Comparison of ENCODE assay signal across 29 cellular contexts in genomic region chr6:106108129-106108528, GRCh38. TPM values are rescaled to one million over a fixed set of nuclear protein-coding genes. Genes with fewer than 3 reads are reported as not detected.
DNase-seq lines count a peak whose midpoint lies in the region; ATAC-seq and TF ChIP-seq lines count a peak whose summit lies in the region.
"Had no signal": no experiment of that assay in that cellular context is flagged by ENCODE, and none has a peak within 500 bp of the region (broad histone marks: within the 10 kb centered on the region; RNA-seq: fewer than 3 reads in every experiment).

No MANE protein-coding gene starts in this region.

- no peaks in the 10 kb centered on the region for H3K9me2 ChIP-seq in MM.1S (replicated peaks; ENCODE audit: insufficient read depth, low read length)

- H3K27ac ChIP-seq in CD4-positive, CD25-positive, alpha-beta regulatory T cell (ENCODE audit: insufficient read depth, low read length, poor library complexity, severe bottlenecking), result peak overlapping the region; percentile 61
- H3K27ac ChIP-seq in MM.1S (ENCODE audit: low read length) (peak overlapping the region; percentile 98; the same call in 1 of the 2 replicates), esophagus muscularis mucosa (replicated peaks in 1 of 4) (no peak overlapping the region), tibial artery (no peak overlapping the region)
- H3K27ac ChIP-seq: PC-9 had no signal

- H3K9me3 Mint-ChIP-seq in CD4-positive, CD25-positive, alpha-beta regulatory T cell, result peaks cover 0 to 2% (median 0%) of the 10 kb centered on the region in 7 donors
- H3K9me3 Mint-ChIP-seq in activated T-helper 17 cell treated with anti-CD3 and anti-CD28 coated beads, Interleukin-2, amount 50 U/mL, for 72 hours, result no peaks in the 10 kb centered on the region
- H3K9me3 Mint-ChIP-seq: IgD-negative memory B cell had no signal

- H2AFZ ChIP-seq in MM.1S (ENCODE audit: low read length), result no peak overlapping the region
- H2AFZ ChIP-seq: PC-9 had no signal

- H3K9ac ChIP-seq in MM.1S (ENCODE audit: low read length), result no peak overlapping the region; the same call in 1 of the 2 replicates

- no peaks in the 10 kb centered on the region for H3K9me3 ChIP-seq in CD4-positive, CD25-positive, alpha-beta regulatory T cell (ENCODE audit: control insufficient read depth in 2 of 2, low read length in 2 of 2)
- H3K9me3 ChIP-seq in MM.1S (replicated peaks; ENCODE audit: insufficient read depth, low read length), result no peaks in the 10 kb centered on the region
- H3K9me3 ChIP-seq in esophagus muscularis mucosa, result no peaks in the 10 kb centered on the region
- H3K9me3 ChIP-seq in tibial artery, result no peaks in the 10 kb centered on the region
- H3K9me3 ChIP-seq: BE2C, HAP-1 had no signal

- no peaks in the 10 kb centered on the region for H4K20me1 ChIP-seq in MM.1S (ENCODE audit: insufficient read depth, low read length)

- H3K79me2 ChIP-seq in MM.1S (ENCODE audit: low read length), result peaks cover 56% of the 10 kb centered on the region

- H3K27me3 ChIP-seq in CD4-positive, CD25-positive, alpha-beta regulatory T cell (ENCODE audit: control insufficient read depth, insufficient read depth, low read length), result no peaks in the 10 kb centered on the region
- H3K27me3 ChIP-seq in MM.1S (replicated peaks; ENCODE audit: insufficient read depth, low read length) (no peaks in the 10 kb centered on the region), esophagus muscularis mucosa (peaks cover 0 to 5% (median 0%) of the 10 kb centered on the region in 4 donors), tibial artery (peaks cover 0 to 7% of the 10 kb centered on the region in 2 donors)
- H3K27me3 ChIP-seq: BE2C had no signal

- intact Hi-C loops in esophagus muscularis mucosa (cut with DNase I) (no loop called here), tibial artery (cut with DNase I; ENCODE audit: low total_unique reads) (no loop called here)

- peaks cover 55% of the 10 kb centered on the region for H3K36me3 Mint-ChIP-seq in CD4-positive, CD25-positive, alpha-beta regulatory T cell
- H3K36me3 Mint-ChIP-seq in activated T-helper 17 cell treated with anti-CD3 and anti-CD28 coated beads, Interleukin-2, amount 50 U/mL, for 72 hours (ENCODE audit: low read depth), result peaks cover 85% of the 10 kb centered on the region

- H3F3A ChIP-seq in MM.1S (ENCODE audit: insufficient read depth, low read length), result peaks cover 96% of the 10 kb centered on the region

- peaks cover 32 to 86% (median 66%) of the 10 kb centered on the region in 4 donors for H3K4me1 Mint-ChIP-seq in CD4-positive, CD25-positive, alpha-beta regulatory T cell
- peaks cover 47% of the 10 kb centered on the region for H3K4me1 Mint-ChIP-seq in activated T-helper 17 cell treated with anti-CD3 and anti-CD28 coated beads, Interleukin-2, amount 50 U/mL, for 72 hours

- H3K4me1 ChIP-seq in CD4-positive, CD25-positive, alpha-beta regulatory T cell (ENCODE audit: control insufficient read depth, insufficient read depth, low read length, poor library complexity, severe bottlenecking), result peaks cover 83% of the 10 kb centered on the region
- peaks cover 53% of the 10 kb centered on the region for H3K4me1 ChIP-seq in MM.1S (ENCODE audit: low read length)
- H3K4me1 ChIP-seq in esophagus muscularis mucosa, result no peaks in the 10 kb centered on the region
- peaks cover 0 to 6% (median 0%) of the 10 kb centered on the region in 4 donors for H3K4me1 ChIP-seq in tibial artery
- H3K4me1 ChIP-seq: HAP-1 had no signal

- TF ChIP-seq POLR2A in esophagus muscularis mucosa (IDR thresholded peaks at IDR 0.05; ENCODE audit: low read depth), result no peak

- no peak for DNase-seq in CD4-positive, CD25-positive, alpha-beta regulatory T cell
- DNase-seq in MM.1S (no peak), esophagus muscularis mucosa (ENCODE audit: extremely low spot score) (peak; percentile 66), NCI-H82 (lab: John Stamatoyannopoulos, UW) (no peak), NOMO-1 (lab: John Stamatoyannopoulos, UW; ENCODE audit: unreplicated experiment in 2 of 2) (no peak), HT-29 (ENCODE audit: low spot score) (no peak), tibial artery (no peak)
- DNase-seq: 8988T, ACHN, BE2C, COR-L47, DMS53, GOT3, Karpas-422, MV-4-11, NCI-H1105, NCI-H1436 treated with DMSO at 0.1 percent for 48 hours, NCI-H187 treated with DMSO at 0.1 percent for 48 hours, NCI-H2171 treated with DMSO at 0.1 percent for 48 hours, NCI-H345, NCI-H510A treated with DMSO at 0.1 percent for 48 hours, RPMI8226, SHP77, SW 1271 had no signal

- WGBS in esophagus muscularis mucosa, result 93% methylated on average over 6 of the region's 6 CpGs

- H3K36me3 ChIP-seq in CD4-positive, CD25-positive, alpha-beta regulatory T cell (ENCODE audit: control insufficient read depth, insufficient read depth, low read length), result peaks cover 61% of the 10 kb centered on the region
- H3K36me3 ChIP-seq in MM.1S (replicated peaks; ENCODE audit: insufficient read depth, low read length), result peaks cover 30% of the 10 kb centered on the region
- peaks cover 0 to 24% (median 13%) of the 10 kb centered on the region in 4 donors for H3K36me3 ChIP-seq in esophagus muscularis mucosa
- peaks cover 0 to 21% (median 0%) of the 10 kb centered on the region in 3 donors for H3K36me3 ChIP-seq in tibial artery
- H3K36me3 ChIP-seq: BE2C, HAP-1 had no signal

- H3K27me3 Mint-ChIP-seq in CD4-positive, CD25-positive, alpha-beta regulatory T cell, result no peaks in the 10 kb centered on the region
- no peaks in the 10 kb centered on the region for H3K27me3 Mint-ChIP-seq in activated T-helper 17 cell treated with anti-CD3 and anti-CD28 coated beads, Interleukin-2, amount 50 U/mL, for 72 hours
- H3K27me3 Mint-ChIP-seq: IgD-negative memory B cell had no signal

- peak overlapping the region in 1 of 3 donors; percentile 79 for H3K27ac Mint-ChIP-seq in CD4-positive, CD25-positive, alpha-beta regulatory T cell
- no peak overlapping the region for H3K27ac Mint-ChIP-seq in activated T-helper 17 cell treated with anti-CD3 and anti-CD28 coated beads, Interleukin-2, amount 50 U/mL, for 72 hours
- H3K27ac Mint-ChIP-seq: CD14-positive monocyte, IgD-negative memory B cell had no signal

- no peak for TF ChIP-seq EP300 in esophagus muscularis mucosa (IDR thresholded peaks at IDR 0.05)

- H3K4me3 ChIP-seq in CD4-positive, CD25-positive, alpha-beta regulatory T cell (ENCODE audit: low read depth, low read length), result peak overlapping the region; percentile 48
- no peak overlapping the region for H3K4me3 ChIP-seq in MM.1S (ENCODE audit: low read length)
- H3K4me3 ChIP-seq in esophagus muscularis mucosa, result no peak overlapping the region
- H3K4me3 ChIP-seq in tibial artery, result no peak overlapping the region
- H3K4me3 ChIP-seq: HAP-1, PC-9 had no signal

- TF ChIP-seq CTCF in MM.1S (IDR thresholded peaks at IDR 0.05; ENCODE audit: low read length) (no peak), esophagus muscularis mucosa (IDR thresholded peaks at IDR 0.05) (no peak), tibial artery (IDR thresholded peaks at IDR 0.05) (no peak)

- H3K4me2 ChIP-seq in MM.1S (ENCODE audit: low read depth, low read length), result peak overlapping the region; percentile 15; the same call in 1 of the 2 replicates
- H3K4me2 ChIP-seq: PC-9 had no signal

- H3K4me3 Mint-ChIP-seq in CD4-positive, CD25-positive, alpha-beta regulatory T cell, result peak overlapping the region in 3 of 4 donors; percentile 44 to 57 (median 47)
- H3K4me3 Mint-ChIP-seq in activated T-helper 17 cell treated with anti-CD3 and anti-CD28 coated beads, Interleukin-2, amount 50 U/mL, for 72 hours, result peak overlapping the region; percentile 90
- H3K4me3 Mint-ChIP-seq: CD14-positive monocyte, IgD-negative memory B cell had no signal

- ATAC-seq in CD4-positive, CD25-positive, alpha-beta regulatory T cell (ENCODE audit: low read depth in 2 of 2), result no peak
- no peak for ATAC-seq in activated T-helper 17 cell treated with anti-CD3 and anti-CD28 coated beads, Interleukin-2, amount 50 U/mL, for 72 hours (replicated peaks)

RNA-seq across cellular contexts. Expression of gene PRDM1, which starts 22.0 kb away (rescaled TPM):
- 327 TPM for total RNA-seq in CD4-positive, CD25-positive, alpha-beta regulatory T cell
- 10 to 100 TPM; 48.6 to 71.6 (median 64.7) TPM for polyA plus RNA-seq in CD4-positive, CD25-positive, alpha-beta regulatory T cell
- 100 to 1,000 TPM; 138 to 149 TPM for total RNA-seq in activated T-helper 17 cell treated with anti-CD3 and anti-CD28 coated beads, Interleukin-2, amount 50 U/mL, for 72 hours
- total RNA-seq in esophagus muscularis mucosa, result 1 to 10 TPM; 1.8 to 5.1 (median 2.3) TPM
- total RNA-seq in HT-29 (2014; rRNA removed; shearing (Covaris generic)), result 1.4 TPM in 1 of 2 replicates, not detected in the other

Comparison
In these comparisons a context has a peak if more than half of its experiments do, and no peak if none do; other contexts are left out.
1. H3K27ac ChIP-seq: peak in CD4-positive, CD25-positive, alpha-beta regulatory T cell (single experiment) and MM.1S (single experiment); none in esophagus muscularis mucosa (0 of 4) and tibial artery (0 of 2).
2. RNA of gene PRDM1, which starts 22.0 kb away (total RNA-seq): 327 TPM in CD4-positive, CD25-positive, alpha-beta regulatory T cell (single experiment) and 138 to 149 TPM in activated T-helper 17 cell treated with anti-CD3 and anti-CD28 coated beads, Interleukin-2, amount 50 U/mL, for 72 hours; 1.8 to 5.1 TPM in esophagus muscularis mucosa and 1.4 TPM in HT-29; every median in the first group is over 10 times any median in the second.